ENCODE assay signal across 1 cellular context in genomic region chr1:17594690-17595601, GRCh38.
TF ChIP-seq lines count a peak whose summit lies in the region.

No MANE protein-coding gene starts in this region.

TF ChIP-seq in HepG2, 621 proteins besides CTCF, POLR2A, EP300 and RAD21 (continued from another document):
- TF ChIP-seq RARG (CRISPR knock-in tag; IDR thresholded peaks at IDR 0.05; ENCODE audit: low read depth): no peak
- TF ChIP-seq ZNF556 (CRISPR knock-in tag; IDR thresholded peaks at IDR 0.05; ENCODE audit: borderline replicate concordance): no peak
- TF ChIP-seq SP5 (CRISPR knock-in tag; IDR thresholded peaks at IDR 0.05; ENCODE audit: borderline replicate concordance, low read depth): no peak
- no peak for TF ChIP-seq CREM (IDR thresholded peaks at IDR 0.05)
- TF ChIP-seq CREM (CRISPR knock-in tag; IDR thresholded peaks at IDR 0.05): no peak
- TF ChIP-seq ZNF414 (CRISPR knock-in tag; IDR thresholded peaks at IDR 0.05): no peak
TF ChIP-seq in HepG2: peak in this region for 0.
